Comparison of ENCODE assay signal across 2 cellular contexts in the genomic region with DNA sequence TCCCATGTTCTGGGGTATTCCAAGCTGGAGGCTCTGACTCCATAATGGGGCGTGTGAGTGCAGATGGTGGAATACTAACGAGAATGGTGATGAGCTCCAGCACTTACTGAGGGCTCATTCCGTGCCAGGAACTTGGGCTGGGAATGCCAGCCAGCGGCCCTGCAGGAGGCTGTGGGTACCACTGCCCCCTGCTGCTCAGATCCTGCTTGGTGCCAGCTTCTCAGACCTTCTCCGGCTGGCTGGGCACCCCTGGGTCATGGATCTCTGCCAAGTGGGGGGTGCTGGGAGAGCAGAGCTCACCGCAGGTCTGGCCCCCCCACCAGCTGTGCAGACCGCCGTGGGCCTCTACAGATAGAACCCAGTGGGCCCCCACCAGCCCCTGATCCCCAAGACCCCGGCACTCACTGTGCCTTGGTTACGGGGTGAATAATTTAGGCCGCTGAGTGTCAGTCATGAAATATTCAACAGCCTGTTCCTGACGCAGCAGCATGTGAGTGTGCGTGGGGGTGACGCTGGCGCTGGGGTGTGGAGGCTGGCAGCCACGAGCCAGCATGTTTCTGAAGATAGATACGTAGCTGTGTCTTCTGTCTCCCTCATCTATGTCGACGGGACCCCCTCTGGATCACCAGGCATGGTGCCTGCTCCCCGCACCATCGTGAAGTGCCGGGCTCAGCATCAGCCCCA. TPM values are rescaled to one million over a fixed set of nuclear protein-coding genes. Genes with fewer than 3 reads are reported as not detected.
A peak's percentile ranks its signal among the peaks of the same experiment; 100 is the strongest.
DNase-seq lines count a peak whose midpoint lies in the region; TF ChIP-seq lines count a peak whose summit lies in the region.
"Not testable (repeated sequence)": the region's sequence is repeated elsewhere in the genome, so short reads cannot be mapped to it uniquely, and the experiment has no call there.

No MANE protein-coding gene starts in this region.

- not testable (repeated sequence) for H3K4me3 Mint-ChIP-seq in chondrocyte (ENCODE audit: unreplicated experiment)

- H3K4me1 Mint-ChIP-seq in chondrocyte (ENCODE audit: low read depth) = peaks cover 11% of the 10 kb centered on the region

- peaks cover 26% of the 10 kb centered on the region for H3K27me3 Mint-ChIP-seq in chondrocyte (ENCODE audit: low read depth)

- not testable (repeated sequence) for H3K36me3 Mint-ChIP-seq in chondrocyte (ENCODE audit: low read depth)

- DNase-seq in DMS53 treated with DMSO at 0.1 percent for 48 hours (lab: John Stamatoyannopoulos, UW; ENCODE audit: unreplicated experiment) = peak; percentile 28
- peak; percentile 74 for DNase-seq in chondrocyte (ENCODE audit: low spot score)

- H3K9me3 Mint-ChIP-seq in chondrocyte (ENCODE audit: low read depth) = not testable (repeated sequence)

- not testable (repeated sequence) for H3K27ac Mint-ChIP-seq in chondrocyte (ENCODE audit: unreplicated experiment)

- peak; percentile 64 for TF ChIP-seq CTCF in chondrocyte (IDR thresholded peaks at IDR 0.05)

RNA-seq across cellular contexts. Expression of a gene that starts 12.6 kb away (rescaled TPM):
- total RNA-seq in chondrocyte = 0.57 to 2.5 TPM (median 2.1 TPM) in 3 replicates

RNA-seq across cellular contexts. Expression of a gene that starts 17.4 kb away (rescaled TPM):
- 0.15 to 0.36 TPM in 2 of 3 replicates, not detected in the other for total RNA-seq in chondrocyte

RNA-seq across cellular contexts. Expression of a gene that starts 28.8 kb away (rescaled TPM):
- 20.1 to 32.4 TPM (median 21.4 TPM) in 3 replicates for total RNA-seq in chondrocyte

RNA-seq across cellular contexts. Expression of a gene that starts 43.6 kb away (rescaled TPM):
- total RNA-seq in chondrocyte = 43.9 to 48.1 TPM (median 44.0 TPM) in 3 replicates

RNA-seq across cellular contexts. Expression of a gene that starts 54.3 kb away (rescaled TPM):
- total RNA-seq in chondrocyte = 32.4 to 50.5 TPM (median 33.6 TPM) in 3 replicates
